8 cellular contexts compared by ENCODE assay signal in genomic region chr1:23619299-23620188, GRCh38.
A peak's percentile ranks its signal among the peaks of the same experiment; 100 is the strongest.
DNase-seq lines count a peak whose midpoint lies in the region; ATAC-seq and TF ChIP-seq lines count a peak whose summit lies in the region.

No MANE protein-coding gene starts in this region.

- DNase-seq in AG04450 (ENCODE audit: low read depth, low spot score) (no peak), LHCN-M2 (ENCODE audit: low read depth) (peak; percentile 30), T-helper 22 cell (ENCODE audit: low read depth) (peak; percentile 86), breast epithelium (ENCODE audit: low spot score in 2 of 2) (peak in 1 of 2 donors; percentile 37), mesothelial cell of epicardium (ENCODE audit: low spot score in 2 of 2, unreplicated experiment in 2 of 2) (no peak), pons (ENCODE audit: low spot score) (no peak)
- DNase-seq in stimulated activated CD8-positive, alpha-beta memory T cell treated with anti-CD3 and anti-CD28 coated beads, Interleukin-7, amount 100 ng/mL, for 1 hour (ENCODE audit: low read depth in 2 of 2), result peak; percentile 59 to 64

- intact Hi-C loops in breast epithelium (cut with DNase I; ENCODE audit: low total_unique reads), result no loop called here

- no peaks in the 10 kb centered on the region for H3K9me3 ChIP-seq in AG04450 (ENCODE audit: control insufficient read depth, insufficient read depth, low read length)
- no peaks in the 10 kb centered on the region for H3K9me3 ChIP-seq in breast epithelium

- no peak overlapping the region for H3K27ac ChIP-seq in AG04450 (ENCODE audit: low read depth, low read length)
- no peak overlapping the region for H3K27ac ChIP-seq in breast epithelium

- POLR2A ChIA-PET in AG04450 (lab: Yijun Ruan, JAX), result no interaction called here

- TF ChIP-seq CTCF in AG04450 (IDR thresholded peaks at IDR 0.05; ENCODE audit: low read depth, low read length), result no peak
- TF ChIP-seq CTCF in breast epithelium (IDR thresholded peaks at IDR 0.05), result no peak
- no peak for TF ChIP-seq CTCF in mesothelial cell of epicardium (IDR thresholded peaks at IDR 0.05; ENCODE audit: unreplicated experiment)

- H3K4me3 ChIP-seq in AG04450 (ENCODE audit: low read depth, low read length), result peak overlapping the region; percentile 36
- H3K4me3 ChIP-seq in breast epithelium, result peak overlapping the region in 2 of 3 donors; percentile 45 to 65

- no peaks in the 10 kb centered on the region for H3K36me3 ChIP-seq in breast epithelium

- H3K4me1 Mint-ChIP-seq in mesothelial cell of epicardium, result peaks cover 8% of the 10 kb centered on the region

- no peaks in the 10 kb centered on the region for H3K9me3 Mint-ChIP-seq in mesothelial cell of epicardium

- H3K36me3 Mint-ChIP-seq in mesothelial cell of epicardium, result no peaks in the 10 kb centered on the region

- CTCF ChIA-PET in AG04450 (lab: Charles Lee), result interaction anchor here (1.5 to 4.3 kb wide), 3 partner anchors 15 to 80 kb away, joined by 5 to 29 read pairs (median 5); no protein-coding TSS in a partner anchor

- peaks cover 27% of the 10 kb centered on the region for H3K27me3 ChIP-seq in AG04450 (ENCODE audit: control insufficient read depth, insufficient read depth, low read length)
- H3K27me3 ChIP-seq in breast epithelium, result peaks cover 0 to 3% of the 10 kb centered on the region in 2 donors

- H3K4me3 Mint-ChIP-seq in mesothelial cell of epicardium, result peak overlapping the region; percentile 65

- H3K4me1 ChIP-seq in breast epithelium, result peaks cover 0 to 5% of the 10 kb centered on the region in 2 donors

- peak overlapping the region; percentile 25 for H3K27ac Mint-ChIP-seq in mesothelial cell of epicardium

- H3K27me3 Mint-ChIP-seq in mesothelial cell of epicardium (ENCODE audit: low read depth), result peaks cover 24% of the 10 kb centered on the region

- peak; percentile 60 for ATAC-seq in GM19467 (IDR thresholded peaks at IDR 0.05; ENCODE audit: unreplicated experiment)

- no peak for TF ChIP-seq POLR2A in breast epithelium (IDR thresholded peaks at IDR 0.05)

Comparison
In these comparisons a context has a peak if more than half of its experiments do, and no peak if none do; other contexts are left out.
1. DNase-seq: peak in LHCN-M2 (single experiment), T-helper 22 cell (single experiment) and stimulated activated CD8-positive, alpha-beta memory T cell treated with anti-CD3 and anti-CD28 coated beads, Interleukin-7, amount 100 ng/mL, for 1 hour (2 of 2); none in AG04450 (single experiment), mesothelial cell of epicardium (0 of 2) and pons (single experiment).